8 cellular contexts compared by ENCODE assay signal in genomic region chr22:41834005-41834975, GRCh38. TPM values are rescaled to one million over a fixed set of nuclear protein-coding genes. Genes with fewer than 3 reads are reported as not detected.
DNase-seq lines count a peak whose midpoint lies in the region; ATAC-seq and TF ChIP-seq lines count a peak whose summit lies in the region.

No MANE protein-coding gene starts in this region.

- H3K36me3 ChIP-seq in fibroblast of lung (ENCODE audit: control insufficient read depth, insufficient read depth, low read length) = peaks cover 10% of the 10 kb centered on the region
- peaks cover 0 to 23% (median under 1%) of the 10 kb centered on the region in 4 donors for H3K36me3 ChIP-seq in sigmoid colon

- no peaks in the 10 kb centered on the region for H3K27me3 ChIP-seq in fibroblast of lung (ENCODE audit: control insufficient read depth, insufficient read depth, low read length)
- H3K27me3 ChIP-seq in sigmoid colon = no peaks in the 10 kb centered on the region

- 0 out of 2 replicates have a peak, but pooled peaks have one; percentile 22 for TF ChIP-seq POLR2A in Raji (IDR thresholded peaks at IDR 0.05; ENCODE audit: insufficient read depth, low read depth, low read length)
- no peak for TF ChIP-seq POLR2A in sigmoid colon (IDR thresholded peaks at IDR 0.05)

- 7 to 19% methylated on average over 14 of the region's 14 CpGs for WGBS in sigmoid colon, 2 donors

- no peak for TF ChIP-seq CTCF in fibroblast of lung (conservative IDR thresholded peaks at IDR 0.05 in 1 of 2, IDR thresholded peaks at IDR 0.05 in 1 of 2; ENCODE audit: low read depth in 1 of 2, low read length in 2 of 2)
- TF ChIP-seq CTCF in sigmoid colon (IDR thresholded peaks at IDR 0.05) = no peak

- no peak for TF ChIP-seq EP300 in sigmoid colon (IDR thresholded peaks at IDR 0.05)

- peaks cover 6% of the 10 kb centered on the region for H3K4me1 ChIP-seq in fibroblast of lung (ENCODE audit: control insufficient read depth, extremely low read depth, insufficient read depth, low read length)
- peaks cover 0 to 26% (median 17%) of the 10 kb centered on the region in 4 donors for H3K4me1 ChIP-seq in sigmoid colon

- peak overlapping the region; percentile 86 for H3K4me2 ChIP-seq in fibroblast of lung (ENCODE audit: extremely low read depth, insufficient read depth, low read length)

- peak overlapping the region; percentile 94 for H3K27ac ChIP-seq in fibroblast of lung (ENCODE audit: insufficient read depth, low read length)
- peak overlapping the region; percentile 90 to 97 (median 92) for H3K27ac ChIP-seq in sigmoid colon

- peaks cover 1% of the 10 kb centered on the region for H4K20me1 ChIP-seq in fibroblast of lung (ENCODE audit: control insufficient read depth, extremely low read depth, insufficient read depth, low read length)

- intact Hi-C loops in sigmoid colon (cut with DNase I) = loop anchor here (5.0 kb wide), 1 partner anchor 137 kb away; the partner anchor contains the start of gene MEI1

- H2AFZ ChIP-seq in fibroblast of lung (ENCODE audit: low read length) = no peak overlapping the region

- H3K9me3 ChIP-seq in fibroblast of lung (ENCODE audit: control insufficient read depth, insufficient read depth, low read depth, low read length) (no peaks in the 10 kb centered on the region), sigmoid colon (no peaks in the 10 kb centered on the region)

- no peak for ATAC-seq in activated CD4-positive, CD25-positive, alpha-beta regulatory T cell treated with anti-CD3 and anti-CD28 coated beads, Interleukin-2, amount 50 U/mL, for 24 hours

- DNase-seq in NCI-H1105 treated with DMSO at 0.1 percent for 48 hours (lab: John Stamatoyannopoulos, UW) (peak; percentile 9), NCI-H1105 (lab: John Stamatoyannopoulos, UW) (no peak), fibroblast of lung (ENCODE audit: low read depth in 2 of 2) (no peak), sigmoid colon (no peak), NCI-H1694 (lab: John Stamatoyannopoulos, UW) (no peak), EL (no peak)

- peaks cover 41% of the 10 kb centered on the region for H3K79me2 ChIP-seq in fibroblast of lung (ENCODE audit: control insufficient read depth, insufficient read depth, low read length)

- H3K4me3 ChIP-seq in fibroblast of lung (replicated peaks in 1 of 4; ENCODE audit: control extremely low read depth in 1 of 4, insufficient read depth in 1 of 4, low read depth in 3 of 4, low read length in 4 of 4) (peak overlapping the region; percentile 85 to 96 (median 86)), sigmoid colon (peak overlapping the region; percentile 70 to 98 (median 95))

- peak overlapping the region; percentile 85 for H3K9ac ChIP-seq in fibroblast of lung (ENCODE audit: insufficient read depth, low read length)

RNA-seq across cellular contexts. Expression of gene SREBF2, which starts 1.4 kb away (rescaled TPM):
- 60.9 and 103 TPM in 2 replicates for total RNA-seq in fibroblast of lung
- polyA plus RNA-seq in fibroblast of lung = 45.5 and 51.7 TPM in 2 replicates
- 75.7 and 89.5 TPM in 2 replicates for polyA plus RNA-seq in fibroblast of lung (2012)
- polyA minus RNA-seq in fibroblast of lung (ENCODE audit: low replicate concordance) = 220 and 377 TPM in 2 replicates
- 10 to 100 TPM; 25.2 to 51.0 (median 33.4) TPM for total RNA-seq in sigmoid colon
- 100 to 1,000 TPM in 1 of 3 donors, 10 to 100 TPM in 2; 13.8 to 132 (median 15.3) TPM for polyA plus RNA-seq in sigmoid colon

RNA-seq across cellular contexts. Expression of gene CCDC134, which starts 33.8 kb away (rescaled TPM):
- 9.2 and 13.7 TPM in 2 replicates for total RNA-seq in fibroblast of lung
- polyA plus RNA-seq in fibroblast of lung = 3.0 and 5.0 TPM in 2 replicates
- polyA plus RNA-seq in fibroblast of lung (2012) = 3.0 and 4.8 TPM in 2 replicates
- 7.5 and 8.3 TPM in 2 replicates for polyA minus RNA-seq in fibroblast of lung (ENCODE audit: low replicate concordance)
- 1 to 10 TPM; 4.5 to 8.6 (median 7.9) TPM for total RNA-seq in sigmoid colon
- polyA plus RNA-seq in sigmoid colon = 1 to 10 TPM in 2 of 3 donors, under 1 TPM in 1; 0.60 to 6.1 (median 3.0) TPM
